1 cellular context compared by ENCODE assay signal in genomic region chr21:37389456-37389855, GRCh38.
TF ChIP-seq lines count a peak whose summit lies in the region.

No MANE protein-coding gene starts in this region.

TF ChIP-seq in K562, 482 proteins besides CTCF, POLR2A, EP300 and RAD21:
- TF ChIP-seq GMEB1 (CRISPR knock-in tag; IDR thresholded peaks at IDR 0.05) (no peak), CBFA2T2 (conservative IDR thresholded peaks at IDR 0.05) (no peak), PCBP1 (IDR thresholded peaks at IDR 0.05; ENCODE audit: low read depth, low read length, poor library complexity, severe bottlenecking) (no peak), MAFG (tag; conservative IDR thresholded peaks at IDR 0.05) (no peak), PHF21A (IDR thresholded peaks at IDR 0.05; ENCODE audit: borderline replicate concordance, low read depth) (no peak), ZNF586 (CRISPR knock-in tag; conservative IDR thresholded peaks at IDR 0.05) (no peak), ZNF318 (IDR thresholded peaks at IDR 0.05; ENCODE audit: borderline replicate concordance in 1 of 2, low read depth in 1 of 2) (no peak), CREB5 (CRISPR knock-in tag; IDR thresholded peaks at IDR 0.05) (no peak), SETDB1 (IDR thresholded peaks at IDR 0.05; ENCODE audit: low read length) (no peak), KDM4B (IDR thresholded peaks at IDR 0.05; ENCODE audit: borderline replicate concordance in 2 of 2, low read depth in 1 of 2) (no peak), FIP1L1 (IDR thresholded peaks at IDR 0.05; ENCODE audit: low read depth, low read length, poor library complexity, severe bottlenecking) (no peak), ZBTB9 (CRISPR knock-in tag; IDR thresholded peaks at IDR 0.05) (no peak), SMAD1 (IDR thresholded peaks at IDR 0.05; ENCODE audit: low read depth, low read length, partially characterized antibody) (no peak)
